In genomic region chr6:122491915-122492537, GRCh38 we compare ENCODE assay signal across 8 cellular contexts. TPM values are rescaled to one million over a fixed set of nuclear protein-coding genes. Genes with fewer than 3 reads are reported as not detected.
DNase-seq lines count a peak whose midpoint lies in the region; ATAC-seq, FAIRE-seq and TF ChIP-seq lines count a peak whose summit lies in the region.

No MANE protein-coding gene starts in this region.

- H3K4me3 ChIP-seq in fibroblast of pulmonary artery (replicated peaks; ENCODE audit: low read depth, low read length): no peak overlapping the region
- no peak overlapping the region for H3K4me3 ChIP-seq in transverse colon

- no peaks in the 10 kb centered on the region for H3K9me3 Mint-ChIP-seq in activated T-cell treated with anti-CD3 and anti-CD28 coated beads, Interleukin-2, amount 50 U/mL, for 72 hours

- no peak for FAIRE-seq in H54 (lab: Jason Lieb, UNC)
- FAIRE-seq in RCC 7860 (lab: Jason Lieb, UNC): no peak

- H3K36me3 ChIP-seq in transverse colon: no peaks in the 10 kb centered on the region

- peaks cover 0 to 4% (median 0%) of the 10 kb centered on the region in 4 donors for H3K4me1 ChIP-seq in transverse colon

- WGBS in transverse colon (ENCODE audit: low coverage in 1 of 2), 2 donors: 18 to 23% methylated on average over 7 of the region's 7 CpGs

- TF ChIP-seq CTCF in fibroblast of pulmonary artery (IDR thresholded peaks at IDR 0.05; ENCODE audit: low read length, missing control alignments): peak; percentile 98
- no peak for TF ChIP-seq CTCF in omental fat pad (IDR thresholded peaks at IDR 0.05)
- TF ChIP-seq CTCF in transverse colon (IDR thresholded peaks at IDR 0.05): peak; percentile 65 to 88 (median 77)

- no peak overlapping the region for H3K27ac Mint-ChIP-seq in activated T-cell treated with anti-CD3 and anti-CD28 coated beads, Interleukin-2, amount 50 U/mL, for 72 hours

- in situ Hi-C loops in transverse colon (cut with MboI; ENCODE audit: low pct_ligation_motif_present in 1 of 4, low pct_unique_long_range_greater_than_20kb in 1 of 4, low sequenced_read_pairs in 3 of 4): loop anchor here in 1 of 4 donors (10.0 to 25.0 kb wide), 2 partner anchors 233 to 345 kb away; no protein-coding TSS in a partner anchor

- intact Hi-C loops in transverse colon (cut with DNase I; ENCODE audit: low total_unique reads): no loop called here

- H3K36me3 Mint-ChIP-seq in activated T-cell treated with anti-CD3 and anti-CD28 coated beads, Interleukin-2, amount 50 U/mL, for 72 hours (ENCODE audit: insufficient read depth in 2 of 2): peaks cover 0 to 5% of the 10 kb centered on the region in 2 donors

- no peak overlapping the region for H3K4me3 Mint-ChIP-seq in activated T-cell treated with anti-CD3 and anti-CD28 coated beads, Interleukin-2, amount 50 U/mL, for 72 hours

- H3K4me1 Mint-ChIP-seq in activated T-cell treated with anti-CD3 and anti-CD28 coated beads, Interleukin-2, amount 50 U/mL, for 72 hours (ENCODE audit: low read depth): no peaks in the 10 kb centered on the region

- H3K9me3 ChIP-seq in transverse colon: peaks cover 0 to 8% of the 10 kb centered on the region in 2 donors

- TF ChIP-seq POLR2A in H54 (IDR thresholded peaks at IDR 0.05; ENCODE audit: low read depth, low read length) (no peak), transverse colon (IDR thresholded peaks at IDR 0.05) (no peak)

- DNase-seq in GM03348 (ENCODE audit: low spot score) (peak; percentile 81), H54 (ENCODE audit: insufficient read length, low spot score) (peak; percentile 7), LHCN-M2 (ENCODE audit: low read depth) (peak; percentile 69), RCC 7860 (ENCODE audit: low spot score) (peak; percentile 26), fibroblast of pulmonary artery (ENCODE audit: low read depth) (peak; percentile 78), omental fat pad (ENCODE audit: low spot score) (peak; percentile 30), transverse colon (peak; percentile 77)
- peak; percentile 68 to 73 for DNase-seq in activated T-cell treated with anti-CD3 and anti-CD28 coated beads, Interleukin-2, amount 50 U/mL, for 72 hours

- H3K27me3 Mint-ChIP-seq in activated T-cell treated with anti-CD3 and anti-CD28 coated beads, Interleukin-2, amount 50 U/mL, for 72 hours (ENCODE audit: low read depth): no peaks in the 10 kb centered on the region

- H3K27ac ChIP-seq in transverse colon: no peak overlapping the region

- ATAC-seq in activated T-cell treated with anti-CD3 and anti-CD28 coated beads, Interleukin-2, amount 50 U/mL, for 72 hours (replicated peaks in 1 of 2): peak; percentile 93 to 96
- ATAC-seq in omental fat pad (ENCODE audit: low FRiP score): peak; percentile 85

- no peaks in the 10 kb centered on the region for H3K27me3 ChIP-seq in transverse colon

- TF ChIP-seq EP300 in transverse colon (IDR thresholded peaks at IDR 0.05; ENCODE audit: low read depth): no peak

RNA-seq across cellular contexts. Expression of gene SERINC1, which starts 20.4 kb away (rescaled TPM):
- total RNA-seq in LHCN-M2 (2014; rRNA removed): 163 and 180 TPM in 2 replicates
- polyA plus RNA-seq in LHCN-M2 (2012): 72.2 TPM
- total RNA-seq in activated T-cell treated with anti-CD3 and anti-CD28 coated beads, Interleukin-2, amount 50 U/mL, for 72 hours: 10 to 100 TPM; 61.3 to 78.2 TPM
- 100 to 1,000 TPM; 233 to 277 (median 250) TPM for total RNA-seq in omental fat pad
- 100 to 1,000 TPM in 2 of 4 donors, 10 to 100 TPM in 2; 32.6 to 138 (median 87.0) TPM for total RNA-seq in transverse colon

Comparison
In these comparisons a context has a peak if more than half of its experiments do, and no peak if none do; other contexts are left out.
1. DNase-seq: peak in every context shown above with its lines; median percentile 81 in GM03348; 78 in fibroblast of pulmonary artery; 77 in transverse colon; 70 in activated T-cell treated with anti-CD3 and anti-CD28 coated beads, Interleukin-2, amount 50 U/mL, for 72 hours; 69 in LHCN-M2; 30 in omental fat pad; 26 in RCC 7860; 7 in H54.
2. CTCF ChIP-seq: peak in fibroblast of pulmonary artery (single experiment) and transverse colon (5 of 5); none in omental fat pad (0 of 3).